ENCODE assay signal across 1 cellular context in genomic region chr4:13162886-13163285, GRCh38.
TF ChIP-seq lines count a peak whose summit lies in the region.

No MANE protein-coding gene starts in this region.

TF ChIP-seq in GM23338, 12 proteins besides CTCF, POLR2A, EP300 and RAD21 (continued from another document):
- TF ChIP-seq, protein P1, sequence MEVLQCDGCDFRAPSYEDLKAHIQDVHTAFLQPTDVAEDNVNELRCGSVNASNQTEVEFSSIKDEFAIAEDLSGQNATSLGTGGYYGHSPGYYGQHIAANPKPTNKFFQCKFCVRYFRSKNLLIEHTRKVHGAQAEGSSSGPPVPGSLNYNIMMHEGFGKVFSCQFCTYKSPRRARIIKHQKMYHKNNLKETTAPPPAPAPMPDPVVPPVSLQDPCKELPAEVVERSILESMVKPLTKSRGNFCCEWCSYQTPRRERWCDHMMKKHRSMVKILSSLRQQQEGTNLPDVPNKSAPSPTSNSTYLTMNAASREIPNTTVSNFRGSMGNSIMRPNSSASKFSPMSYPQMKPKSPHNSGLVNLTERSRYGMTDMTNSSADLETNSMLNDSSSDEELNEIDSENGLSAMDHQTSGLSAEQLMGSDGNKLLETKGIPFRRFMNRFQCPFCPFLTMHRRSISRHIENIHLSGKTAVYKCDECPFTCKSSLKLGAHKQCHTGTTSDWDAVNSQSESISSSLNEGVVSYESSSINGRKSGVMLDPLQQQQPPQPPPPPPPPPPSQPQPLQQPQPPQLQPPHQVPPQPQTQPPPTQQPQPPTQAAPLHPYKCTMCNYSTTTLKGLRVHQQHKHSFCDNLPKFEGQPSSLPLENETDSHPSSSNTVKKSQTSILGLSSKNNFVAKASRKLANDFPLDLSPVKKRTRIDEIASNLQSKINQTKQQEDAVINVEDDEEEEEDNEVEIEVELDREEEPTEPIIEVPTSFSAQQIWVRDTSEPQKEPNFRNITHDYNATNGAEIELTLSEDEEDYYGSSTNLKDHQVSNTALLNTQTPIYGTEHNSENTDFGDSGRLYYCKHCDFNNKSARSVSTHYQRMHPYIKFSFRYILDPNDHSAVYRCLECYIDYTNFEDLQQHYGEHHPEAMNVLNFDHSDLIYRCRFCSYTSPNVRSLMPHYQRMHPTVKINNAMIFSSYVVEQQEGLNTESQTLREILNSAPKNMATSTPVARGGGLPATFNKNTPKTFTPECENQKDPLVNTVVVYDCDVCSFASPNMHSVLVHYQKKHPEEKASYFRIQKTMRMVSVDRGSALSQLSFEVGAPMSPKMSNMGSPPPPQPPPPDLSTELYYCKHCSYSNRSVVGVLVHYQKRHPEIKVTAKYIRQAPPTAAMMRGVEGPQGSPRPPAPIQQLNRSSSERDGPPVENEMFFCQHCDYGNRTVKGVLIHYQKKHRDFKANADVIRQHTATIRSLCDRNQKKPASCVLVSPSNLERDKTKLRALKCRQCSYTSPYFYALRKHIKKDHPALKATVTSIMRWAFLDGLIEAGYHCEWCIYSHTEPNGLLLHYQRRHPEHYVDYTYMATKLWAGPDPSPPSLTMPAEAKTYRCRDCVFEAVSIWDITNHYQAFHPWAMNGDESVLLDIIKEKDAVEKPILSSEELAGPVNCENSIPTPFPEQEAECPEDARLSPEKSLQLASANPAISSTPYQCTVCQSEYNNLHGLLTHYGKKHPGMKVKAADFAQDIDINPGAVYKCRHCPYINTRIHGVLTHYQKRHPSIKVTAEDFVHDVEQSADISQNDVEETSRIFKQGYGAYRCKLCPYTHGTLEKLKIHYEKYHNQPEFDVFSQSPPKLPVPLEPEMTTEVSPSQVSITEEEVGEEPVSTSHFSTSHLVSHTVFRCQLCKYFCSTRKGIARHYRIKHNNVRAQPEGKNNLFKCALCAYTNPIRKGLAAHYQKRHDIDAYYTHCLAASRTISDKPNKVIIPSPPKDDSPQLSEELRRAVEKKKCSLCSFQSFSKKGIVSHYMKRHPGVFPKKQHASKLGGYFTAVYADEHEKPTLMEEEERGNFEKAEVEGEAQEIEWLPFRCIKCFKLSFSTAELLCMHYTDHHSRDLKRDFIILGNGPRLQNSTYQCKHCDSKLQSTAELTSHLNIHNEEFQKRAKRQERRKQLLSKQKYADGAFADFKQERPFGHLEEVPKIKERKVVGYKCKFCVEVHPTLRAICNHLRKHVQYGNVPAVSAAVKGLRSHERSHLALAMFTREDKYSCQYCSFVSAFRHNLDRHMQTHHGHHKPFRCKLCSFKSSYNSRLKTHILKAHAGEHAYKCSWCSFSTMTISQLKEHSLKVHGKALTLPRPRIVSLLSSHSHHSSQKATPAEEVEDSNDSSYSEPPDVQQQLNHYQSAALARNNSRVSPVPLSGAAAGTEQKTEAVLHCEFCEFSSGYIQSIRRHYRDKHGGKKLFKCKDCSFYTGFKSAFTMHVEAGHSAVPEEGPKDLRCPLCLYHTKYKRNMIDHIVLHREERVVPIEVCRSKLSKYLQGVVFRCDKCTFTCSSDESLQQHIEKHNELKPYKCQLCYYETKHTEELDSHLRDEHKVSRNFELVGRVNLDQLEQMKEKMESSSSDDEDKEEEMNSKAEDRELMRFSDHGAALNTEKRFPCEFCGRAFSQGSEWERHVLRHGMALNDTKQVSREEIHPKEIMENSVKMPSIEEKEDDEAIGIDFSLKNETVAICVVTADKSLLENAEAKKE (CRISPR knock-in tag; IDR thresholded peaks at IDR 0.05): no peak
- TF ChIP-seq CREB1 (CRISPR knock-in tag; IDR thresholded peaks at IDR 0.05; ENCODE audit: low read depth): no peak
- TF ChIP-seq ZNF114 (CRISPR knock-in tag; IDR thresholded peaks at IDR 0.05): no peak
- no peak for TF ChIP-seq EZH2phosphoT487 (IDR thresholded peaks at IDR 0.05; ENCODE audit: unreplicated experiment)
- no peak for TF ChIP-seq ZNF331 (CRISPR knock-in tag; IDR thresholded peaks at IDR 0.05; ENCODE audit: low read depth)
